Comparison of ENCODE assay signal across 10 cellular contexts in genomic region chr7:732094-732541, GRCh38. TPM values are rescaled to one million over a fixed set of nuclear protein-coding genes. Genes with fewer than 3 reads are reported as not detected.
DNase-seq lines count a peak whose midpoint lies in the region; ATAC-seq, FAIRE-seq and TF ChIP-seq lines count a peak whose summit lies in the region.
"Had no signal": no experiment of that assay in that cellular context is flagged by ENCODE, and none has a peak within 500 bp of the region (broad histone marks: within the 10 kb centered on the region; RNA-seq: fewer than 3 reads in every experiment).

No MANE protein-coding gene starts in this region.

- peaks cover 0 to 7% (median 2%) of the 10 kb centered on the region in 7 donors for H3K9me3 Mint-ChIP-seq in CD14-positive monocyte
- no peaks in the 10 kb centered on the region for H3K9me3 Mint-ChIP-seq in activated CD4-positive, alpha-beta T cell treated with anti-CD3 and anti-CD28 coated beads, Interleukin-2, amount 10 ng/mL, durations not matched to agents 24 days and 14 days

- peak; percentile 63 for DNase-seq in DMS153 treated with DMSO at 0.1 percent for 48 hours (lab: John Stamatoyannopoulos, UW; ENCODE audit: unreplicated experiment)
- DNase-seq in NCI-H146 treated with DMSO at 0.1 percent for 48 hours (lab: John Stamatoyannopoulos, UW; ENCODE audit: unreplicated experiment) = peak; percentile 11
- no peak for DNase-seq in bronchial epithelial cell (ENCODE audit: low read depth)
- peak; percentile 89 for DNase-seq in mesenteric fat pad (ENCODE audit: low spot score)
- DNase-seq in COLO829 (ENCODE audit: low spot score) = no peak
- DNase-seq in CD14-positive monocyte (ENCODE audit: low spot score) = no peak
- no peak for DNase-seq in activated CD4-positive, alpha-beta T cell treated with anti-CD3 and anti-CD28 coated beads, Interleukin-2, amount 10 ng/mL, durations not matched to agents 24 days and 14 days
- DNase-seq: tibial artery had no signal

- H3K4me3 ChIP-seq in bronchial epithelial cell (ENCODE audit: low read depth, low read length) = no peak overlapping the region
- H3K4me3 ChIP-seq: tibial artery had no signal

- intact Hi-C loops in CD14-positive monocyte (cut with micrococcal nuclease) = no loop called here
- intact Hi-C loops in activated CD4-positive, alpha-beta T cell treated with anti-CD3 and anti-CD28 coated beads, Interleukin-2, amount 10 ng/mL, durations not matched to agents 24 days and 14 days (cut with micrococcal nuclease) = no loop called here

- H3K36me3 ChIP-seq in bronchial epithelial cell (ENCODE audit: control insufficient read depth, insufficient read depth, low read length) = no peaks in the 10 kb centered on the region

- no peaks in the 10 kb centered on the region for H3K27me3 ChIP-seq in bronchial epithelial cell (ENCODE audit: control insufficient read depth, insufficient read depth, low read length)
- H3K27me3 ChIP-seq: tibial artery had no signal

- peaks cover 0 to 2% (median 2%) of the 10 kb centered on the region in 3 donors for H3K27me3 Mint-ChIP-seq in CD14-positive monocyte (ENCODE audit: low read depth in 3 of 3)
- H3K27me3 Mint-ChIP-seq in activated CD4-positive, alpha-beta T cell treated with anti-CD3 and anti-CD28 coated beads, Interleukin-2, amount 10 ng/mL, durations not matched to agents 24 days and 14 days = no peaks in the 10 kb centered on the region

- peaks cover 8% of the 10 kb centered on the region for H3K4me1 Mint-ChIP-seq in CD14-positive monocyte
- H3K4me1 Mint-ChIP-seq in activated CD4-positive, alpha-beta T cell treated with anti-CD3 and anti-CD28 coated beads, Interleukin-2, amount 10 ng/mL, durations not matched to agents 24 days and 14 days = peaks cover 8% of the 10 kb centered on the region

- TF ChIP-seq CTCF in bronchial epithelial cell (IDR thresholded peaks at IDR 0.05; ENCODE audit: insufficient read depth, low read length, severe bottlenecking) = peak; percentile 4
- TF ChIP-seq CTCF in CD14-positive monocyte (IDR thresholded peaks at IDR 0.05) = no peak

- no peak overlapping the region for H3K4me3 Mint-ChIP-seq in CD14-positive monocyte
- no peak overlapping the region for H3K4me3 Mint-ChIP-seq in activated CD4-positive, alpha-beta T cell treated with anti-CD3 and anti-CD28 coated beads, Interleukin-2, amount 10 ng/mL, durations not matched to agents 24 days and 14 days

- ATAC-seq in GM21515 (IDR thresholded peaks at IDR 0.05; ENCODE audit: unreplicated experiment) = no peak

- peaks cover 13 to 20% of the 10 kb centered on the region in 2 donors for H3K36me3 Mint-ChIP-seq in CD14-positive monocyte
- H3K36me3 Mint-ChIP-seq in activated CD4-positive, alpha-beta T cell treated with anti-CD3 and anti-CD28 coated beads, Interleukin-2, amount 10 ng/mL, durations not matched to agents 24 days and 14 days (ENCODE audit: low read depth) = peaks cover 11% of the 10 kb centered on the region

- H3K27ac Mint-ChIP-seq in CD14-positive monocyte = no peak overlapping the region
- H3K27ac Mint-ChIP-seq in activated CD4-positive, alpha-beta T cell treated with anti-CD3 and anti-CD28 coated beads, Interleukin-2, amount 10 ng/mL, durations not matched to agents 24 days and 14 days = no peak overlapping the region

- no peak for FAIRE-seq in bronchial epithelial cell (lab: Jason Lieb, UNC)
- FAIRE-seq: GM18507 had no signal

RNA-seq across cellular contexts. Expression of gene PRKAR1B, which starts 5.0 kb away (rescaled TPM):
- total RNA-seq in bronchial epithelial cell = 7.4 and 14.0 TPM in 2 replicates
- total RNA-seq in mesenteric fat pad = 11.7 TPM
- 1 to 10 TPM in 1 of 2 donors, under 1 TPM in 1; 0.94 to 1.1 TPM for polyA plus RNA-seq in CD14-positive monocyte
- total RNA-seq in activated CD4-positive, alpha-beta T cell treated with anti-CD3 and anti-CD28 coated beads, Interleukin-2, amount 10 ng/mL, durations not matched to agents 24 days and 14 days = 39.4 and 47.0 TPM in 2 replicates

RNA-seq across cellular contexts. Expression of gene DNAAF5, which starts 5.6 kb away (rescaled TPM):
- 9.6 and 9.7 TPM in 2 replicates for total RNA-seq in bronchial epithelial cell
- total RNA-seq in mesenteric fat pad = 20.4 TPM
- 1 to 10 TPM; 1.2 to 2.0 TPM for polyA plus RNA-seq in CD14-positive monocyte
- total RNA-seq in activated CD4-positive, alpha-beta T cell treated with anti-CD3 and anti-CD28 coated beads, Interleukin-2, amount 10 ng/mL, durations not matched to agents 24 days and 14 days = 49.4 and 50.6 TPM in 2 replicates

Comparison
In these comparisons a context has a peak if more than half of its experiments do, and no peak if none do; other contexts are left out.
1. DNase-seq: peak in DMS153 treated with DMSO at 0.1 percent for 48 hours (single experiment), NCI-H146 treated with DMSO at 0.1 percent for 48 hours (single experiment) and mesenteric fat pad (single experiment); none in bronchial epithelial cell (single experiment), COLO829 (single experiment), CD14-positive monocyte (single experiment) and activated CD4-positive, alpha-beta T cell treated with anti-CD3 and anti-CD28 coated beads, Interleukin-2, amount 10 ng/mL, durations not matched to agents 24 days and 14 days (single experiment).